In genomic region chr1:237358555-237358954, GRCh38 we compare ENCODE assay signal across 30 cellular contexts.
"Had no signal": no experiment of that assay in that cellular context is flagged by ENCODE, and none has a peak within 500 bp of the region (broad histone marks: within the 10 kb centered on the region; RNA-seq: fewer than 3 reads in every experiment).

No MANE protein-coding gene starts in this region.

- H3K4me1 ChIP-seq: colonic mucosa, esophagus squamous epithelium, gastroesophageal sphincter had no signal

- H3K36me3 ChIP-seq: brain microvascular endothelial cell, colonic mucosa, esophagus squamous epithelium, gastroesophageal sphincter had no signal

- H3K27ac ChIP-seq: brain microvascular endothelial cell, colonic mucosa, epithelial cell of prostate, esophagus squamous epithelium, gastroesophageal sphincter had no signal

- DNase-seq: activated B cell treated with CpG ODN at 0.5 μM for 24 hours; activated CD4-positive, alpha-beta T cell treated with anti-CD3 and anti-CD28 coated beads for 48 hours; activated CD4-positive, alpha-beta T cell treated with anti-CD3 and anti-CD28 coated beads, Interleukin-2, amount 50 U/mL, for 1 hour; activated CD4-positive, alpha-beta T cell treated with anti-CD3 and anti-CD28 coated beads, Interleukin-2, amount 50 U/mL, for 48 hours; activated CD8-positive, alpha-beta memory T cell treated with anti-CD3 and anti-CD28 coated beads for 24 hours; activated CD8-positive, alpha-beta T cell treated with anti-CD3 and anti-CD28 coated beads for 36 hours; activated effector memory CD4-positive, alpha-beta T cell treated with Interleukin-2 at 50 U/mL for 16 hours; activated gamma-delta T cell treated with Interleukin-2 at 50 U/mL for 16 hours; activated naive CD4-positive, alpha-beta T cell treated with anti-CD3 and anti-CD28 coated beads, Interleukin-2, amount 50 U/mL, for 16 hours; activated naive CD4-positive, alpha-beta T cell treated with Interleukin-2 at 50 U/mL for 16 hours; activated T-cell treated with anti-CD3 and anti-CD28 coated beads, Interleukin-2, amount 50 U/mL, for 4 hours; amniotic stem cell; anterior cingulate cortex; brain microvascular endothelial cell; central memory CD4-positive, alpha-beta T cell; cerebellar nuclear complex; colonic mucosa; effector CD8-positive, alpha-beta T cell; esophagus squamous epithelium; foreskin melanocyte; SW 1271; T-cell had no signal

- ATAC-seq: activated CD4-positive, CD25-positive, alpha-beta regulatory T cell treated with anti-CD3 and anti-CD28 coated beads, Interleukin-2, amount 50 U/mL, for 24 hours; activated CD8-positive, alpha-beta T cell treated with anti-CD3 and anti-CD28 coated beads for 36 hours; activated T-cell treated with anti-CD3 and anti-CD28 coated beads, Interleukin-2, amount 50 U/mL, for 4 hours; activated T-helper 17 cell treated with anti-CD3 and anti-CD28 coated beads, Interleukin-2, amount 50 U/mL, for 72 hours; gastroesophageal sphincter; T-cell had no signal

- H3K4me3 ChIP-seq: colonic mucosa, esophagus squamous epithelium, gastroesophageal sphincter had no signal

- H3K9me3 ChIP-seq: colonic mucosa, esophagus squamous epithelium, gastroesophageal sphincter had no signal

- FAIRE-seq: astrocyte, bronchial epithelial cell, endometrium, endothelial cell of umbilical vein had no signal

- H3K27me3 ChIP-seq: brain microvascular endothelial cell, colonic mucosa, esophagus squamous epithelium, gastroesophageal sphincter had no signal
